In genomic region chr3:115819785-115820384, GRCh38 we compare ENCODE assay signal across 1 cellular context.
TF ChIP-seq lines count a peak whose summit lies in the region.

No MANE protein-coding gene starts in this region.

TF ChIP-seq in WTC11, 78 proteins besides CTCF, POLR2A, EP300 and RAD21 (continued from another document):
- TF ChIP-seq ZNF512 (CRISPR knock-in tag; IDR thresholded peaks at IDR 0.05; ENCODE audit: borderline replicate concordance) (no peak), MXD4 (CRISPR knock-in tag; IDR thresholded peaks at IDR 0.05; ENCODE audit: borderline replicate concordance) (no peak), ATF6 (CRISPR knock-in tag; IDR thresholded peaks at IDR 0.05) (no peak), ZNF416 (CRISPR knock-in tag; IDR thresholded peaks at IDR 0.05) (no peak), ZNF219 (CRISPR knock-in tag; IDR thresholded peaks at IDR 0.05; ENCODE audit: borderline replicate concordance) (no peak), E2F1 (CRISPR knock-in tag; IDR thresholded peaks at IDR 0.05) (no peak), SP1 (CRISPR knock-in tag; conservative IDR thresholded peaks at IDR 0.05) (no peak)
TF ChIP-seq in WTC11: peak in this region for 0.
